Comparison of ENCODE assay signal across 14 cellular contexts in the genomic region with DNA sequence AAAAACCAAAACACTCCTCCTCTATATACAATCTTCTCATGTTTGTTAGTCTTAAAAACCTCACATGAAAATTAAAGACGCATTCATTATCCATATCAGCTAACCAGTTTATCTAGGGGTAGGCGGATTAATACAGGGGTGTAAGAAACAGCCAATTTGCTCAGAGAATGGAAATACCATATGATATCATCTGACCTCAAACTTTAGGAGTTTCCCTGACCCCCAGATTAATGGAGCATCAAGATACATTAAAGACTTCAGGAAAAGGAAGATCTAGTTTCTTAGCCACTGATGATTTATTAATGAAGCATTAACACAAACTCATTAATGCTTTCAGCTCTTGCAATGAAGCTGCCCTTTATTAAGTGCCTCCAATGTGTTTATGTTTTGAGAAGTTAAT.
"Had no signal": no experiment of that assay in that cellular context is flagged by ENCODE, and none has a peak within 500 bp of the region (broad histone marks: within the 10 kb centered on the region; RNA-seq: fewer than 3 reads in every experiment).

No MANE protein-coding gene starts in this region.

- H3K9me3 ChIP-seq: gastrocnemius medialis, heart right ventricle, thyroid gland had no signal

- H3K27ac Mint-ChIP-seq: endodermal cell had no signal

- H3K27me3 Mint-ChIP-seq: stimulated activated memory B cell treated with anti-CD40 and anti-IgM and Interleukin-4, amounts not matched to agents 10 μg/mL and 1 μg/mL and 100 μg/mL, for 72 hours had no signal

- H3K36me3 ChIP-seq: gastrocnemius medialis, heart right ventricle, thyroid gland had no signal

- H3K27ac ChIP-seq: thyroid gland had no signal

- H3K4me3 ChIP-seq: gastrocnemius medialis, heart right ventricle, thyroid gland had no signal

- H3K9me3 Mint-ChIP-seq: endodermal cell; stimulated activated memory B cell treated with anti-CD40 and anti-IgM and Interleukin-4, amounts not matched to agents 10 μg/mL and 1 μg/mL and 100 μg/mL, for 72 hours had no signal

- H3K4me3 Mint-ChIP-seq: endodermal cell; stimulated activated memory B cell treated with anti-CD40 and anti-IgM and Interleukin-4, amounts not matched to agents 10 μg/mL and 1 μg/mL and 100 μg/mL, for 72 hours had no signal

- DNase-seq: activated CD4-positive, alpha-beta T cell treated with anti-CD3 and anti-CD28 coated beads, Interleukin-2, amount 50 U/mL, for 4 hours; activated CD4-positive, CD25-positive, alpha-beta regulatory T cell; dermis blood vessel endothelial cell; endodermal cell; gastrocnemius medialis; heart right ventricle; left colon; posterior cingulate gyrus; stimulated activated CD4-positive, alpha-beta T cell treated with anti-CD3 and anti-CD28 coated beads, Interleukin-2, amount 100 ng/mL, for 48 hours; thyroid gland had no signal

- H3K27me3 ChIP-seq: gastrocnemius medialis, heart right ventricle, thyroid gland had no signal

- ATAC-seq: gastrocnemius medialis; heart right ventricle; left colon; stimulated activated memory B cell treated with anti-CD40 and anti-IgM and Interleukin-4, amounts not matched to agents 10 μg/mL and 1 μg/mL and 100 μg/mL, for 72 hours had no signal

- FAIRE-seq: astrocyte, bronchial epithelial cell, TTC549 had no signal
